ENCODE assay signal across 6 cellular contexts in the genomic region with DNA sequence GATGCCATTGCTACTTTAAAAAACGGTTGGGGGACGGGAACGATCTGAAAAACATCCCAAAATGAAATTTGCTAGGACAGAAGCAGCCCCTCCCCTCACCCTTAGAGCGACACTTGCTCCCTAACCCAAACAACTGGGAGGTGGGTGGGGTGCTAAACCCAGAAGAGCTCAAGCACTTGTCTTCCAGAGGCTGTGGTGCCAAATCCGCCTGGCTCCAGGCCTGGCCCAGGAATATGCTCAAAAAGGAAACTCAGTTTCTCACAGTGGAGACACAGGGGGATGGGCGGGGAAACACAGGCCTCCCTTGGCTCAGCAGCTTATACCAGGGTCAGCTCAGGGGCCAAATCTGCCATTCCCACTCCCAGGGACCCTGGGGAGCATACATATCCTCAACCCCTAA. TPM values are rescaled to one million over a fixed set of nuclear protein-coding genes. Genes with fewer than 3 reads are reported as not detected.
A peak's percentile ranks its signal among the peaks of the same experiment; 100 is the strongest.
DNase-seq lines count a peak whose midpoint lies in the region; ATAC-seq and TF ChIP-seq lines count a peak whose summit lies in the region.

No MANE protein-coding gene starts in this region.

- H3K4me1 ChIP-seq in PC-3 (ENCODE audit: insufficient read depth, low read length): peaks cover 21% of the 10 kb centered on the region
- H3K4me1 ChIP-seq in esophagus (ENCODE audit: control insufficient read depth in 2 of 2, insufficient read depth in 2 of 2, low read length in 1 of 2): peaks cover 8 to 14% of the 10 kb centered on the region in 2 donors

- CTCF ChIA-PET in PC-3 (lab: Charles Lee): interaction anchor here (1.5 kb wide), 1 partner anchor 13 kb away, joined by 7 read pairs; no protein-coding TSS in a partner anchor
- CTCF ChIA-PET in GM10248 (lab: Yijun Ruan, JAX): interaction anchor here (1.1 to 5.2 kb wide), 8 partner anchors 13 to 129 kb away, joined by 3 to 22 read pairs (median 6); partner anchors contain the start of genes FLAD1 and SHC1

- ATAC-seq in PC-3: peak; percentile 1; the same call in 1 of the 2 replicates
- ATAC-seq in GM21447 (IDR thresholded peaks at IDR 0.05; ENCODE audit: unreplicated experiment): no peak
- ATAC-seq in GM18861 (IDR thresholded peaks at IDR 0.05; ENCODE audit: unreplicated experiment): no peak

- H3K9me3 ChIP-seq in PC-3 (ENCODE audit: low read length): no peaks in the 10 kb centered on the region
- H3K9me3 ChIP-seq in esophagus (ENCODE audit: control insufficient read depth in 2 of 2, insufficient read depth in 1 of 2, low read depth in 1 of 2, low read length in 1 of 2): no peaks in the 10 kb centered on the region

- no peaks in the 10 kb centered on the region for H3K9me2 ChIP-seq in PC-3 (replicated peaks; ENCODE audit: low read length)

- no peaks in the 10 kb centered on the region for H3F3A ChIP-seq in PC-3 (ENCODE audit: low read length, unreplicated experiment)

- 8 to 13% methylated on average over 6 of the region's 6 CpGs for WGBS in esophagus, 2 donors

- H4K20me1 ChIP-seq in PC-3 (ENCODE audit: low read length): no peaks in the 10 kb centered on the region

- peak overlapping the region; percentile 64; the same call in 1 of the 2 replicates for H2AFZ ChIP-seq in PC-3 (ENCODE audit: low read length)

- TSS peak; percentile 89 for BruUV-seq in PC-3 (replicated peaks; lab: Mats Ljungman, UMichigan)

- TF ChIP-seq CTCF in PC-3 (conservative IDR thresholded peaks at IDR 0.05; ENCODE audit: low read depth, low read length): no peak
- no peak for TF ChIP-seq CTCF in GM10248 (IDR thresholded peaks at IDR 0.05; ENCODE audit: control extremely low read depth, extremely low read depth, low read depth, missing control alignments)

- intact Hi-C loops in PC-3 (cut with micrococcal nuclease): no loop called here

- H3K4me3 ChIP-seq in PC-3 (ENCODE audit: low read length) (peak overlapping the region; percentile 69), esophagus (ENCODE audit: low read depth in 1 of 2, low read length in 2 of 2) (peak overlapping the region; percentile 34 to 68), skin epidermis (peak overlapping the region; percentile 40 to 51 (median 46))

- DNase-seq in PC-3 (no peak), GM10248 (ENCODE audit: extremely low spot score) (no peak)

- H3K27me3 ChIP-seq in PC-3 (ENCODE audit: low read length) (no peaks in the 10 kb centered on the region), esophagus (ENCODE audit: control insufficient read depth in 1 of 2, insufficient read depth in 2 of 2, low read length in 2 of 2) (no peaks in the 10 kb centered on the region)

- H3K9ac ChIP-seq in PC-3 (ENCODE audit: low read length): peak overlapping the region; percentile 35; the same call in 1 of the 2 replicates

- POLR2A ChIA-PET in PC-3 (lab: Charles Lee; ENCODE audit: unreplicated experiment): no interaction called here
- POLR2A ChIA-PET in GM10248 (lab: Yijun Ruan, JAX): no interaction called here

- H3K36me3 ChIP-seq in PC-3 (ENCODE audit: low read depth, low read length) (peaks cover 8% of the 10 kb centered on the region; the same call in 1 of the 2 replicates), esophagus (ENCODE audit: control insufficient read depth in 2 of 2, insufficient read depth in 2 of 2, low read length in 1 of 2) (peaks cover 3 to 14% of the 10 kb centered on the region in 2 donors)

- H3K79me2 ChIP-seq in PC-3 (ENCODE audit: low read length): peaks cover 25% of the 10 kb centered on the region

- H3K27ac ChIP-seq in PC-3 (ENCODE audit: low read length) (no peak overlapping the region), esophagus (ENCODE audit: low read depth in 2 of 2, low read length in 1 of 2) (peak overlapping the region; percentile 46 to 91), skin epidermis (peak overlapping the region in 19 of 21 experiments; percentile 15 to 94 (median 79))

- H3K4me2 ChIP-seq in PC-3 (ENCODE audit: low read length): peak overlapping the region; percentile 89

RNA-seq across cellular contexts. Expression of gene PBXIP1, which starts 0.7 kb away (rescaled TPM):
- total RNA-seq in PC-3 (2014; rRNA removed): 35.4 and 43.1 TPM in 2 replicates
- polyA plus RNA-seq in esophagus: 10 to 100 TPM; 18.3 to 25.7 TPM

RNA-seq across cellular contexts. Expression of gene PYGO2, which starts 5.0 kb away (rescaled TPM):
- 41.7 and 43.3 TPM in 2 replicates for total RNA-seq in PC-3 (2014; rRNA removed)
- polyA plus RNA-seq in esophagus: 10 to 100 TPM; 14.3 to 15.8 TPM

RNA-seq across cellular contexts. Expression of gene SHC1, which starts 14.0 kb away (rescaled TPM):
- 106 and 107 TPM in 2 replicates for total RNA-seq in PC-3 (2014; rRNA removed)
- 10 to 100 TPM; 28.8 to 38.8 TPM for polyA plus RNA-seq in esophagus

RNA-seq across cellular contexts. Expression of gene CKS1B, which starts 17.9 kb away (rescaled TPM):
- total RNA-seq in PC-3 (2014; rRNA removed): 330 and 390 TPM in 2 replicates
- 10 to 100 TPM in 1 of 2 donors, 1 to 10 TPM in 1; 8.9 to 74.3 TPM for polyA plus RNA-seq in esophagus

RNA-seq across cellular contexts. Expression of gene PMVK, which starts 20.0 kb away (rescaled TPM):
- total RNA-seq in PC-3 (2014; rRNA removed): 32.3 and 41.5 TPM in 2 replicates
- polyA plus RNA-seq in esophagus: 10 to 100 TPM; 29.4 to 68.9 TPM
